In genomic region chr10:70139151-70139996, GRCh38 we compare ENCODE assay signal across 14 cellular contexts.
"Had no signal": no experiment of that assay in that cellular context is flagged by ENCODE, and none has a peak within 500 bp of the region (broad histone marks: within the 10 kb centered on the region; RNA-seq: fewer than 3 reads in every experiment).

No MANE protein-coding gene starts in this region.

- H3K27me3 ChIP-seq: hepatocyte had no signal

- H3K4me3 ChIP-seq: hepatocyte, psoas muscle had no signal

- H3K27ac ChIP-seq: hepatocyte, psoas muscle had no signal

- H3K9me2 ChIP-seq: SK-N-SH had no signal

- ATAC-seq: psoas muscle; sciatic nerve; stimulated activated naive CD8-positive, alpha-beta T cell treated with anti-CD3 and anti-CD28 coated beads, Interleukin-15, amount 100 ng/mL, for 72 hours had no signal

- H3K9ac ChIP-seq: SK-N-SH had no signal

- DNase-seq: activated CD4-positive, CD25-positive, alpha-beta regulatory T cell; central memory CD4-positive, alpha-beta T cell; cortex of kidney; effector CD8-positive, alpha-beta T cell; mesendoderm; nephron progenitor cell; psoas muscle; SK-N-SH; stimulated activated CD4-positive, alpha-beta T cell treated with anti-CD3 and anti-CD28 coated beads, Interleukin-12 subunit alpha, Interleukin-12 subunit beta, amount 100 ng/mL, for 4 hours; stimulated activated CD4-positive, alpha-beta T cell treated with anti-CD3 and anti-CD28 coated beads, Interleukin-2, amount 100 ng/mL, for 48 hours; T-helper 1 cell had no signal

- H3K9me3 ChIP-seq: psoas muscle, SK-N-SH had no signal

- H3K4me2 ChIP-seq: hepatocyte, SK-N-SH had no signal

- H2AFZ ChIP-seq: hepatocyte had no signal
